8 cellular contexts compared by ENCODE assay signal in the genomic region with DNA sequence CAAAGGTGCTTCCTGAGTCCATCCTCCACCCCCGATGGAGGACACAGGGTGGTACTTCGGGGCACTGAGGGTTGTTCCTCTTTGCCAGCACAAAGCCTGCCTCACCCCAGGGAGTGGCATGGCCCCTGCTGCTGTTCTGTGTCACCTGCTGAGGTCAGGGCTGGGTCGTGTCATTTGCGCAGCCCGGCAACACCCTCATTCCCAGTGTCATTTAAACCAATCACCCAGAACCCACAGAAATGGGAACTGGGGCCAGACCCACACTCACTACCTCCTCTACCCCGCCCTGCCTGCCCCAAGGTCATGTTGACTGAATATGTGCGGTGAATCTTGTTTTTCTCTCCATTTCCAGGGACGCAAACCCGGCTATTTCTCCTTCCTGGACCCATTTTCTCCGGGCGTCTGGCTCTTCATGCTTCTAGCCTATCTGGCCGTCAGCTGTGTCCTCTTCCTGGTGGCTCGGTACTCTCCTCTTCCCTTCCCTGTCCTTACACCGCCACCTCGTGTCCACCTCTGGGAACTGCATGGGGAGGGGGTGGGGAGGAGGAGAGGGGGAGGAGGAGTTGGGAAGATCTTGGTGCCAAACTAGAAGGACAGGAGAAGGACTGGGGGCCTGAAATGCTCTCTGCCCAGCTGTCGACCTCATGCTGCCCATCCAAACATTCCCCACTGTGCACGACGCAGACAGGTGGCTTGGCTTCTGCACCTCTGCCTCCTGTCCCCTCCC.
DNase-seq lines count a peak whose midpoint lies in the region; ATAC-seq, FAIRE-seq and TF ChIP-seq lines count a peak whose summit lies in the region.

No MANE protein-coding gene starts in this region.

- DNase-seq in AG20443 (ENCODE audit: low spot score), result peak; percentile 86
- peak; percentile 75 for DNase-seq in GM20000 (ENCODE audit: low spot score)
- peak; percentile 62 to 68 for DNase-seq in NCI-H187 (lab: John Stamatoyannopoulos, UW)
- peak; percentile 31 for DNase-seq in T-helper 9 cell
- DNase-seq in GM12878 (ENCODE audit: low read depth, low spot score), result peak; percentile 26
- DNase-seq in hypothalamus (lab: John Stamatoyannopoulos, UW), result peak in 50 of 51 donors; percentile 11 to 85 (median 66)
- peak; percentile 13 for DNase-seq in skeletal muscle cell (ENCODE audit: low read depth)

- H3K79me2 ChIP-seq in GM12878 (ENCODE audit: control insufficient read depth, insufficient read depth, low read length), result no peaks in the 10 kb centered on the region

- in situ Hi-C loops in GM12878 (cut with MboI), result loop anchor here (5.0 to 10.0 kb wide), 2 partner anchors 430 to 618 kb away; a partner anchor contains a TSS

- no TSS peak for BruUV-seq in GM12878 (replicated peaks; lab: Mats Ljungman, UMichigan)

- peaks cover 8% of the 10 kb centered on the region for H3K4me1 ChIP-seq in GM12878 (ENCODE audit: control insufficient read depth, insufficient read depth, low read length)

- TF ChIP-seq EP300 in GM12878 (IDR thresholded peaks at IDR 0.05; ENCODE audit: borderline replicate concordance in 1 of 2, control insufficient read depth in 1 of 2, low read depth in 2 of 2, low read length in 2 of 2), result no peak

- TF ChIP-seq CTCF in GM20000 (IDR thresholded peaks at IDR 0.05; ENCODE audit: extremely low read depth, missing control alignments), result peak; percentile 77
- peak; percentile 80 to 96 (median 83) for TF ChIP-seq CTCF in GM12878 (IDR thresholded peaks at IDR 0.05 in 2 of 3, conservative IDR thresholded peaks at IDR 0.05 in 1 of 3; ENCODE audit: control insufficient read depth in 2 of 3, extremely low read depth in 1 of 3, insufficient read depth in 1 of 3, low read depth in 3 of 3, low read length in 3 of 3)

- peak; percentile 91 for ATAC-seq in GM12878
- ATAC-seq in GM21390 (IDR thresholded peaks at IDR 0.05; ENCODE audit: unreplicated experiment), result no peak

- FAIRE-seq in GM12878 (lab: Jason Lieb, UNC), result peak; percentile 86

- H3K36me3 ChIP-seq in GM12878 (ENCODE audit: control insufficient read depth in 2 of 2, insufficient read depth in 2 of 2, low read length in 1 of 2), result no peaks in the 10 kb centered on the region; a peak in 1 of 4 replicates

- intact Hi-C loops in GM12878 (cut with micrococcal nuclease; ENCODE audit: unreplicated experiment), result loop anchor here (1.0 to 10.0 kb wide), 4 partner anchors 160 to 618 kb away; a partner anchor contains a TSS

- POLR2A ChIA-PET in GM12878 (lab: Charles Lee), result interaction anchor here (1.5 kb wide), 1 partner anchor 268 kb away, joined by 3 read pairs; no protein-coding TSS in a partner anchor

- H3K27ac ChIP-seq in GM12878 (ENCODE audit: control insufficient read depth, insufficient read depth), result no peak overlapping the region

- TF ChIP-seq RAD21 in GM12878 (IDR thresholded peaks at IDR 0.05; ENCODE audit: insufficient read depth, low read depth, low read length), result peak; percentile 97

- RAD21 ChIA-PET in GM12878 (lab: Charles Lee; ENCODE audit: unreplicated experiment), result interaction anchor here (0.7 to 1.8 kb wide), 7 partner anchors 19 to 651 kb away, joined by 3 to 6 read pairs (median 3); no protein-coding TSS in a partner anchor

- SMC1A ChIA-PET in GM12878 (lab: Charles Lee; ENCODE audit: uncharacterized antibody, unreplicated experiment), result interaction anchor here (1.1 to 2.2 kb wide), 2 partner anchors 40 to 268 kb away, joined by 8 to 15 read pairs; no protein-coding TSS in a partner anchor

- no peaks in the 10 kb centered on the region for H3K9me3 ChIP-seq in GM12878 (replicated peaks; ENCODE audit: control insufficient read depth, insufficient read depth, low read length)

- peak overlapping the region; percentile 84 for H2AFZ ChIP-seq in GM12878 (ENCODE audit: control insufficient read depth, low read depth, low read length)

- CTCF ChIA-PET in GM12878 (lab: Yijun Ruan, JAX), result interaction anchor here (0.5 to 4.3 kb wide), 14 partner anchors 13 to 703 kb away, joined by 3 to 24 read pairs (median 3); a partner anchor contains a TSS

- no peaks in the 10 kb centered on the region for H4K20me1 ChIP-seq in GM12878 (ENCODE audit: control insufficient read depth, insufficient read depth)

- no peaks in the 10 kb centered on the region; a peak in 1 of 4 replicates for H3K27me3 ChIP-seq in GM12878 (replicated peaks in 1 of 2; ENCODE audit: control insufficient read depth in 2 of 2, insufficient read depth in 2 of 2, low read length in 1 of 2)

- 17% methylated on average over 17 of the region's 18 CpGs for WGBS in GM12878 (ENCODE audit: insufficient coverage, insufficient replicate concordance, low lambda C conversion rate, missing lambda C conversion rate)

- H3K4me3 ChIP-seq in GM12878 (no peak overlapping the region), skeletal muscle cell (ENCODE audit: low read depth, low read length) (no peak overlapping the region)

- no peak for TF ChIP-seq POLR2A in GM12878 (IDR thresholded peaks at IDR 0.05; ENCODE audit: low read depth, low read length)

- no peak overlapping the region for H3K9ac ChIP-seq in GM12878 (ENCODE audit: control insufficient read depth, insufficient read depth, low read length)

- H3K4me2 ChIP-seq in GM12878 (ENCODE audit: control insufficient read depth, insufficient read depth), result peak overlapping the region; percentile 84

TF ChIP-seq in GM12878, 131 proteins besides CTCF, POLR2A, EP300 and RAD21 (continues in another document):
- TF ChIP-seq MYB (IDR thresholded peaks at IDR 0.05; ENCODE audit: borderline replicate concordance, low read depth, low read length), result no peak
- no peak for TF ChIP-seq CEBPB (IDR thresholded peaks at IDR 0.05; ENCODE audit: borderline replicate concordance in 1 of 2, low read depth in 2 of 2, low read length in 2 of 2)
- no peak for TF ChIP-seq MEF2B (IDR thresholded peaks at IDR 0.05; ENCODE audit: partially characterized antibody, poor library complexity, severe bottlenecking)
- TF ChIP-seq IKZF1 (conservative IDR thresholded peaks at IDR 0.05), result peak; percentile 58
- no peak for TF ChIP-seq KAT2A (conservative IDR thresholded peaks at IDR 0.05; ENCODE audit: control insufficient read depth, low read depth, low read length)
- no peak for TF ChIP-seq MYC (IDR thresholded peaks at IDR 0.05; ENCODE audit: insufficient read depth, insufficient read length, insufficient replicate concordance, low read length, severe bottlenecking)
- peak in 1 of 2 experiments; percentile 22; a peak in 1 of 4 replicates for TF ChIP-seq BHLHE40 (IDR thresholded peaks at IDR 0.05; ENCODE audit: borderline replicate concordance in 1 of 2, low read depth in 2 of 2, low read length in 1 of 2)
- no peak for TF ChIP-seq NRF1 (conservative IDR thresholded peaks at IDR 0.05; ENCODE audit: low read depth, low read length)
- TF ChIP-seq EGR1 (IDR thresholded peaks at IDR 0.05; ENCODE audit: borderline replicate concordance in 1 of 2, low read depth in 2 of 2, low read length in 2 of 2), result 0 out of 3 replicates have a peak, but pooled peaks of 1 of the 2 experiments have one; percentile 31
- TF ChIP-seq DPF2 (IDR thresholded peaks at IDR 0.05), result no peak
- TF ChIP-seq KLF5 (IDR thresholded peaks at IDR 0.05; ENCODE audit: partially characterized antibody), result no peak
- TF ChIP-seq FOXK2 (IDR thresholded peaks at IDR 0.05), result no peak
- peak; percentile 54; the same call in 1 of the 2 replicates for TF ChIP-seq TARDBP (IDR thresholded peaks at IDR 0.05; ENCODE audit: borderline replicate concordance)
- TF ChIP-seq CHD2 (IDR thresholded peaks at IDR 0.05; ENCODE audit: borderline replicate concordance, low read depth, low read length), result peak; percentile 67; the same call in 1 of the 2 replicates
- TF ChIP-seq PML (IDR thresholded peaks at IDR 0.05; ENCODE audit: low read length), result no peak
- TF ChIP-seq, protein P1, sequence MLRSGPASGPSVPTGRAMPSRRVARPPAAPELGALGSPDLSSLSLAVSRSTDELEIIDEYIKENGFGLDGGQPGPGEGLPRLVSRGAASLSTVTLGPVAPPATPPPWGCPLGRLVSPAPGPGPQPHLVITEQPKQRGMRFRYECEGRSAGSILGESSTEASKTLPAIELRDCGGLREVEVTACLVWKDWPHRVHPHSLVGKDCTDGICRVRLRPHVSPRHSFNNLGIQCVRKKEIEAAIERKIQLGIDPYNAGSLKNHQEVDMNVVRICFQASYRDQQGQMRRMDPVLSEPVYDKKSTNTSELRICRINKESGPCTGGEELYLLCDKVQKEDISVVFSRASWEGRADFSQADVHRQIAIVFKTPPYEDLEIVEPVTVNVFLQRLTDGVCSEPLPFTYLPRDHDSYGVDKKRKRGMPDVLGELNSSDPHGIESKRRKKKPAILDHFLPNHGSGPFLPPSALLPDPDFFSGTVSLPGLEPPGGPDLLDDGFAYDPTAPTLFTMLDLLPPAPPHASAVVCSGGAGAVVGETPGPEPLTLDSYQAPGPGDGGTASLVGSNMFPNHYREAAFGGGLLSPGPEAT (IDR thresholded peaks at IDR 0.05; ENCODE audit: low read depth), result 0 out of 2 replicates have a peak, but pooled peaks have one; percentile 38
- TF ChIP-seq, protein P2, sequence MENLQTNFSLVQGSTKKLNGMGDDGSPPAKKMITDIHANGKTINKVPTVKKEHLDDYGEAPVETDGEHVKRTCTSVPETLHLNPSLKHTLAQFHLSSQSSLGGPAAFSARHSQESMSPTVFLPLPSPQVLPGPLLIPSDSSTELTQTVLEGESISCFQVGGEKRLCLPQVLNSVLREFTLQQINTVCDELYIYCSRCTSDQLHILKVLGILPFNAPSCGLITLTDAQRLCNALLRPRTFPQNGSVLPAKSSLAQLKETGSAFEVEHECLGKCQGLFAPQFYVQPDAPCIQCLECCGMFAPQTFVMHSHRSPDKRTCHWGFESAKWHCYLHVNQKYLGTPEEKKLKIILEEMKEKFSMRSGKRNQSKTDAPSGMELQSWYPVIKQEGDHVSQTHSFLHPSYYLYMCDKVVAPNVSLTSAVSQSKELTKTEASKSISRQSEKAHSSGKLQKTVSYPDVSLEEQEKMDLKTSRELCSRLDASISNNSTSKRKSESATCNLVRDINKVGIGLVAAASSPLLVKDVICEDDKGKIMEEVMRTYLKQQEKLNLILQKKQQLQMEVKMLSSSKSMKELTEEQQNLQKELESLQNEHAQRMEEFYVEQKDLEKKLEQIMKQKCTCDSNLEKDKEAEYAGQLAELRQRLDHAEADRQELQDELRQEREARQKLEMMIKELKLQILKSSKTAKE (IDR thresholded peaks at IDR 0.05; ENCODE audit: low read depth, poor library complexity, severe bottlenecking), result no peak
- TF ChIP-seq NBN (IDR thresholded peaks at IDR 0.05), result no peak
- peak; percentile 81 for TF ChIP-seq SMC3 (IDR thresholded peaks at IDR 0.05; ENCODE audit: borderline replicate concordance, low read length)
- peak; percentile 52; the same call in 1 of the 2 replicates for TF ChIP-seq NR2F1 (conservative IDR thresholded peaks at IDR 0.05)

Comparison
In these comparisons a context has a peak if more than half of its experiments do, and no peak if none do; other contexts are left out.
1. DNase-seq: peak in every context shown above with its lines; median percentile 86 in AG20443; 75 in GM20000; 66 in hypothalamus; 65 in NCI-H187; 31 in T-helper 9 cell; 26 in GM12878; 13 in skeletal muscle cell.